In genomic region chr1:156659994-156660751, GRCh38 we compare ENCODE assay signal across 7 cellular contexts. TPM values are rescaled to one million over a fixed set of nuclear protein-coding genes. Genes with fewer than 3 reads are reported as not detected.
DNase-seq lines count a peak whose midpoint lies in the region; ATAC-seq and TF ChIP-seq lines count a peak whose summit lies in the region.

No MANE protein-coding gene starts in this region.

- TF ChIP-seq POLR2A in breast epithelium (IDR thresholded peaks at IDR 0.05) = no peak
- TF ChIP-seq POLR2A in spleen (IDR thresholded peaks at IDR 0.05) = no peak

- H3K27me3 ChIP-seq in WERI-Rb-1 (ENCODE audit: insufficient read depth, low read depth, severe bottlenecking) (no peaks in the 10 kb centered on the region), breast epithelium (no peaks in the 10 kb centered on the region), spleen (replicated peaks in 1 of 7) (peaks cover 0 to 30% (median 16%) of the 10 kb centered on the region in 7 donors)

- intact Hi-C loops in breast epithelium (cut with DNase I; ENCODE audit: low total_unique reads) (loop anchor here (10.0 kb wide), 2 partner anchors 75 to 165 kb away; no protein-coding TSS in a partner anchor), spleen (cut with DNase I; ENCODE audit: low total_unique reads) (no loop called here)

- DNase-seq in NCI-H2196 treated with DMSO at 0.1 percent for 48 hours (lab: John Stamatoyannopoulos, UW; ENCODE audit: unreplicated experiment) = peak; percentile 95
- DNase-seq in WERI-Rb-1 = peak; percentile 100
- DNase-seq in breast epithelium (ENCODE audit: low spot score in 2 of 2) = peak; percentile 91 to 95
- DNase-seq in iris pigment epithelial cell (ENCODE audit: low read depth) = peak; percentile 97
- DNase-seq in spleen = peak; percentile 97

- TF ChIP-seq CTCF in WERI-Rb-1 (IDR thresholded peaks at IDR 0.05; ENCODE audit: low read depth, low read length) = peak; percentile 99
- TF ChIP-seq CTCF in breast epithelium (IDR thresholded peaks at IDR 0.05) = peak; percentile 96 to 99 (median 98)
- peak; percentile 94 to 99 (median 98) for TF ChIP-seq CTCF in spleen (IDR thresholded peaks at IDR 0.05 in 8 of 11, conservative IDR thresholded peaks at IDR 0.05 in 3 of 11)

- H3K27ac ChIP-seq in WERI-Rb-1 = peak overlapping the region; percentile 97
- peak overlapping the region; percentile 86 to 94 for H3K27ac ChIP-seq in breast epithelium
- peak overlapping the region; percentile 67 to 87 (median 80) for H3K27ac ChIP-seq in spleen

- H3K36me3 ChIP-seq in WERI-Rb-1 (no peaks in the 10 kb centered on the region), breast epithelium (no peaks in the 10 kb centered on the region), spleen (no peaks in the 10 kb centered on the region)

- H3K4me3 ChIP-seq in WERI-Rb-1 (ENCODE audit: low read depth, low read length) (no peak overlapping the region), breast epithelium (peak overlapping the region in 2 of 3 donors; percentile 34 to 37), spleen (peak overlapping the region in 5 of 8 donors; percentile 7 to 55 (median 17))

- H3K4me1 ChIP-seq in breast epithelium (peaks cover 15 to 47% of the 10 kb centered on the region in 2 donors), spleen (peaks cover 61 to 94% (median 86%) of the 10 kb centered on the region in 6 donors)

- WGBS in spleen, 5 donors = 11 to 21% (median 18%) methylated on average over 18 to 38 of the region's 38 CpGs

- no peaks in the 10 kb centered on the region for H3K9me3 ChIP-seq in WERI-Rb-1 (ENCODE audit: severe bottlenecking)
- H3K9me3 ChIP-seq in breast epithelium = no peaks in the 10 kb centered on the region
- H3K9me3 ChIP-seq in spleen = no peaks in the 10 kb centered on the region

- ATAC-seq in GM18502 (IDR thresholded peaks at IDR 0.05; ENCODE audit: poor library complexity, unreplicated experiment) = peak; percentile 73
- peak; percentile 61 for ATAC-seq in HG03135 (IDR thresholded peaks at IDR 0.05; ENCODE audit: unreplicated experiment)

RNA-seq across cellular contexts. Expression of gene NES, which starts 17.0 kb away (rescaled TPM):
- total RNA-seq in breast epithelium (10 to 100 TPM in 2 of 3 donors, 1 to 10 TPM in 1; 9.9 to 28.5 (median 14.9) TPM), spleen (100 to 1,000 TPM in 2 of 7 donors, 10 to 100 TPM in 5; 36.0 to 146 (median 58.3) TPM)
- 10 to 100 TPM in 1 of 3 donors, 1 to 10 TPM in 2; 4.3 to 39.5 (median 6.7) TPM for polyA plus RNA-seq in spleen

RNA-seq across cellular contexts. Expression of gene BCAN, which starts 18.3 kb away (rescaled TPM):
- total RNA-seq in breast epithelium = under 1 TPM in 1 of 3 donors, not detected in 2; 0.44 TPM
- total RNA-seq in spleen = not detected
- under 1 TPM in 2 of 3 donors, not detected in 1; 0.10 to 0.11 TPM for polyA plus RNA-seq in spleen

RNA-seq across cellular contexts. Expression of gene HAPLN2, which starts 41.0 kb away (rescaled TPM):
- total RNA-seq in breast epithelium (not detected), spleen (1 to 10 TPM in 1 of 7 donors, under 1 TPM in 2, not detected in 4; 0.20 to 1.1 (median 0.46) TPM)
- polyA plus RNA-seq in spleen = under 1 TPM; 0.22 to 0.80 (median 0.27) TPM

RNA-seq across cellular contexts. Expression of gene CRABP2, which starts 45.2 kb away (rescaled TPM):
- total RNA-seq in breast epithelium (10 to 100 TPM in 2 of 3 donors, 1 to 10 TPM in 1; 4.2 to 61.6 (median 28.2) TPM), spleen (10 to 100 TPM in 1 of 7 donors, 1 to 10 TPM in 6; 1.2 to 13.1 (median 3.8) TPM)
- 1 to 10 TPM; 1.2 to 5.3 (median 1.8) TPM for polyA plus RNA-seq in spleen

RNA-seq across cellular contexts. Expression of gene GPATCH4, which starts 58.9 kb away (rescaled TPM):
- total RNA-seq in breast epithelium (10 to 100 TPM; 20.2 to 31.1 (median 23.7) TPM), spleen (10 to 100 TPM; 14.9 to 49.6 (median 26.2) TPM)
- 10 to 100 TPM; 12.3 to 25.4 (median 13.8) TPM for polyA plus RNA-seq in spleen
